8 cellular contexts compared by ENCODE assay signal in the genomic region with DNA sequence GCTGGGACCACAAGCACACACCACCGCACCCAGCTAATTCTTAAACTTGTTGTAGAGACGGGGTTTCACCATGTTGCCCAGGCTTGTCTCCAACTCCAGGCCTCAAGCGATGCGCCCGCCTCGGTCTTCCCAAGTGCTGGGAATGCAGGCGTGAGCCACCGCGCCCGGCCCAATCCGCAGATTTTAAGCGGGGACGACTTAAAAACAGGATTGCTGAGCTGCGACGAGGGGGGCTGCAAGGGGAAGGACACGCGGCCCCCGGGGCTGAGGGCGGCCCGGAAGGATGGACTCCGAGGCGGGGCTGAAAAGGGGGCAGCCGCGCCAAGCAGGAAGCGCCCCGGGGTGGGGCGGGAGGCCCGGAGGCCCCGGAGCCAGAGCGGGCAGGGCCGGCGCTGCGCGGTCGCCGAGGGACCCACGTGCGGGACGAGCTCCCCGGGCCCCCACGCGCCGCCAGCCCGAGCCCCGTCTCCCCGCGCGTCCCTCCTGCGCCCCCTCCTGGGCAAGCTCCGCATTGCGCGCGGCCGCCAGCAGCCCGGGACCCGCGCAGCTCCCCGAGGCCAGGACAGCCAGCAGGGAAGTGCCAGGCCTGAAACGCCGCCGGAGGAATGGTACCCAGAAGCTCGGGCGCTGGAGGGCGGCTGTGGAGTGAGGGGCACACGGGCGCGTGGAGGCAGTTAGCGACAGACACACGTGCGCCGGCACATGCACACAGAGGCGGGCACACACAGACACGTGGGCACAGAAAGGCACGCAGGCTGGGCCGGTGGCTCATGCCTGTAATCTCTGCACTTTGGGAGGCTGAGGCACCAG. TPM values are rescaled to one million over a fixed set of nuclear protein-coding genes. Genes with fewer than 3 reads are reported as not detected.
A peak's percentile ranks its signal among the peaks of the same experiment; 100 is the strongest.
DNase-seq lines count a peak whose midpoint lies in the region; ATAC-seq lines count a peak whose summit lies in the region.

No MANE protein-coding gene starts in this region.

- H4K91ac ChIP-seq in mesenchymal stem cell (ENCODE audit: low read length), result no peak overlapping the region

- no peaks in the 10 kb centered on the region for H3K9me3 ChIP-seq in mesenchymal stem cell (ENCODE audit: control insufficient read depth, low read length)

- peaks cover 17% of the 10 kb centered on the region for H3K4me1 ChIP-seq in mesenchymal stem cell (ENCODE audit: control insufficient read depth, insufficient read depth, low read depth, low read length)

- no peak overlapping the region for H2AK5ac ChIP-seq in mesenchymal stem cell (ENCODE audit: low read length, severe bottlenecking)

- no peak overlapping the region for H2BK12ac ChIP-seq in mesenchymal stem cell (ENCODE audit: low read length in 2 of 2)

- 22% methylated on average over 69 of the region's 75 CpGs for WGBS in mesenchymal stem cell

- no peak overlapping the region for H2BK5ac ChIP-seq in mesenchymal stem cell (ENCODE audit: low read depth, low read length, poor library complexity, severe bottlenecking)

- no peak overlapping the region for H4K8ac ChIP-seq in mesenchymal stem cell (ENCODE audit: low read length)

- peak overlapping the region in 1 of 2 experiments; percentile 83 for H3K14ac ChIP-seq in mesenchymal stem cell (ENCODE audit: low read length in 2 of 2)

- no peak overlapping the region for H3K27ac ChIP-seq in mesenchymal stem cell (ENCODE audit: low read length, poor library complexity, severe bottlenecking)

- H3K4me2 ChIP-seq in mesenchymal stem cell (ENCODE audit: low read length, poor library complexity, severe bottlenecking), result peak overlapping the region; percentile 69

- no peak for ATAC-seq in GM21447 (IDR thresholded peaks at IDR 0.05; ENCODE audit: unreplicated experiment)

- peaks cover 2% of the 10 kb centered on the region for H3K79me1 ChIP-seq in mesenchymal stem cell (replicated peaks; ENCODE audit: low read length, poor library complexity, severe bottlenecking)

- H3K4me3 ChIP-seq in mesenchymal stem cell (ENCODE audit: insufficient read depth in 1 of 2, low read depth in 1 of 2, low read length in 2 of 2), result peak overlapping the region; percentile 10 to 56

- no peak overlapping the region for H2BK15ac ChIP-seq in mesenchymal stem cell (ENCODE audit: low read depth, poor library complexity, severe bottlenecking)

- H3K9ac ChIP-seq in mesenchymal stem cell (ENCODE audit: low read length), result peak overlapping the region; percentile 70

- H3K18ac ChIP-seq in mesenchymal stem cell (ENCODE audit: low read depth in 1 of 2, low read length in 2 of 2), result no peak overlapping the region

- no peaks in the 10 kb centered on the region for H3K36me3 ChIP-seq in mesenchymal stem cell (ENCODE audit: control insufficient read depth in 1 of 2, insufficient read depth in 2 of 2, low read depth in 1 of 2, low read length in 2 of 2)

- DNase-seq in NCI-H2081 (lab: John Stamatoyannopoulos, UW), result peak; percentile 32 to 50
- DNase-seq in NCI-H2081 treated with DMSO at 0.1 percent for 48 hours (lab: John Stamatoyannopoulos, UW), result no peak
- peak; percentile 24 for DNase-seq in NCI-H2196 treated with DMSO at 0.1 percent for 48 hours (lab: John Stamatoyannopoulos, UW; ENCODE audit: unreplicated experiment)
- peak; percentile 36 to 73 for DNase-seq in activated CD8-positive, alpha-beta memory T cell treated with anti-CD3 and anti-CD28 coated beads for 1 hour (ENCODE audit: extremely low read depth in 1 of 2, low read depth in 1 of 2)
- DNase-seq in effector CD8-positive, alpha-beta T cell (lab: John Stamatoyannopoulos, UW), result peak; percentile 71
- peak; percentile 42 for DNase-seq in mesenchymal stem cell
- DNase-seq in stimulated activated CD8-positive, alpha-beta memory T cell treated with anti-CD3 and anti-CD28 coated beads, Interleukin-15, amount 100 ng/mL, for 24 hours (ENCODE audit: low read depth), result peak; percentile 80

- H3K27me3 ChIP-seq in mesenchymal stem cell (ENCODE audit: control insufficient read depth in 1 of 2, insufficient read depth in 1 of 2, low read length in 2 of 2), result peaks cover 24 to 62% of the 10 kb centered on the region in 2 experiments

- H3K4ac ChIP-seq in mesenchymal stem cell (ENCODE audit: low read depth in 1 of 2, low read length in 2 of 2), result no peak overlapping the region

- H2AFZ ChIP-seq in mesenchymal stem cell (ENCODE audit: low read depth, low read length), result peak overlapping the region; percentile 29

- H2BK120ac ChIP-seq in mesenchymal stem cell (ENCODE audit: low read depth, low read length), result no peak overlapping the region

- no peak overlapping the region for H3K23ac ChIP-seq in mesenchymal stem cell (ENCODE audit: low read length in 2 of 2)

RNA-seq across cellular contexts. Expression of gene PRKCZ, which starts 5.5 kb away (rescaled TPM):
- 0.99 TPM for polyA plus RNA-seq in mesenchymal stem cell (2013, experiment 1 of 2)
- polyA plus RNA-seq in mesenchymal stem cell (2013, experiment 2 of 2), result 0.74 TPM

RNA-seq across cellular contexts. Expression of gene GABRD, which starts 25.6 kb away (rescaled TPM):
- polyA plus RNA-seq in mesenchymal stem cell (2013, experiment 1 of 2), result not detected
- polyA plus RNA-seq in mesenchymal stem cell (2013, experiment 2 of 2), result not detected

RNA-seq across cellular contexts. Expression of gene CFAP74, which starts 41.1 kb away (rescaled TPM):
- polyA plus RNA-seq in mesenchymal stem cell (2013, experiment 1 of 2), result 0.14 TPM
- 0.26 TPM for polyA plus RNA-seq in mesenchymal stem cell (2013, experiment 2 of 2)
